1 cellular context compared by ENCODE assay signal in genomic region chr2:79573895-79574674, GRCh38.
TF ChIP-seq lines count a peak whose summit lies in the region.

No MANE protein-coding gene starts in this region.

TF ChIP-seq in HepG2, 621 proteins besides CTCF, POLR2A, EP300 and RAD21 (continued from another document):
- TF ChIP-seq ZNF687 (CRISPR knock-in tag; IDR thresholded peaks at IDR 0.05) (no peak), RERE (CRISPR knock-in tag; IDR thresholded peaks at IDR 0.05; ENCODE audit: low read depth) (peak; percentile 10; the same call in 1 of the 2 replicates), SIN3A (IDR thresholded peaks at IDR 0.05; ENCODE audit: borderline replicate concordance, low read depth, low read length) (no peak), ZNF264 (CRISPR knock-in tag; IDR thresholded peaks at IDR 0.05) (no peak), FOXP4 (CRISPR knock-in tag; IDR thresholded peaks at IDR 0.05) (peak; percentile 79), ZMAT5 (CRISPR knock-in tag; IDR thresholded peaks at IDR 0.05; ENCODE audit: borderline replicate concordance, low read depth) (no peak), PLSCR1 (CRISPR knock-in tag; IDR thresholded peaks at IDR 0.05; ENCODE audit: borderline replicate concordance) (no peak), ZNF431 (CRISPR knock-in tag; IDR thresholded peaks at IDR 0.05; ENCODE audit: borderline replicate concordance, low read depth) (peak; percentile 24; the same call in 1 of the 2 replicates), ELF1 (CRISPR knock-in tag; IDR thresholded peaks at IDR 0.05) (no peak), RXRB (CRISPR knock-in tag; IDR thresholded peaks at IDR 0.05; ENCODE audit: borderline replicate concordance) (peak; percentile 94), MAZ (IDR thresholded peaks at IDR 0.05; ENCODE audit: borderline replicate concordance, low read depth, low read length) (peak; percentile 42; the same call in 1 of the 2 replicates), MAZ (CRISPR knock-in tag; IDR thresholded peaks at IDR 0.05; ENCODE audit: low read depth) (no peak), SOX5 (CRISPR knock-in tag; IDR thresholded peaks at IDR 0.05; ENCODE audit: borderline replicate concordance) (peak; percentile 96), HHEX (CRISPR knock-in tag; IDR thresholded peaks at IDR 0.05) (peak; percentile 77; the same call in 1 of the 2 replicates), ZNF598 (CRISPR knock-in tag; IDR thresholded peaks at IDR 0.05; ENCODE audit: borderline replicate concordance) (no peak), ZSCAN12 (CRISPR knock-in tag; IDR thresholded peaks at IDR 0.05) (no peak), ZNF660 (CRISPR knock-in tag; IDR thresholded peaks at IDR 0.05; ENCODE audit: borderline replicate concordance, low read depth) (no peak), IKZF5 (CRISPR knock-in tag; IDR thresholded peaks at IDR 0.05) (no peak), FOXA3 (CRISPR knock-in tag; IDR thresholded peaks at IDR 0.05) (peak; percentile 84), ETV5 (CRISPR knock-in tag; IDR thresholded peaks at IDR 0.05; ENCODE audit: borderline replicate concordance) (no peak), TCF7 (IDR thresholded peaks at IDR 0.05; ENCODE audit: low read depth) (peak; percentile 69), FOXK1 (CRISPR knock-in tag; IDR thresholded peaks at IDR 0.05; ENCODE audit: borderline replicate concordance, low read depth) (0 out of 2 replicates have a peak, but pooled peaks have one; percentile 44), TBX2 (CRISPR knock-in tag; IDR thresholded peaks at IDR 0.05; ENCODE audit: borderline replicate concordance) (peak; percentile 60; the same call in 1 of the 2 replicates), ZNF331 (CRISPR knock-in tag; IDR thresholded peaks at IDR 0.05) (peak; percentile 81; the same call in 1 of the 2 replicates), ETV6 (CRISPR knock-in tag; conservative IDR thresholded peaks at IDR 0.05) (no peak), ZNF773 (CRISPR knock-in tag; IDR thresholded peaks at IDR 0.05; ENCODE audit: borderline replicate concordance) (no peak), ZNF710 (CRISPR knock-in tag; IDR thresholded peaks at IDR 0.05; ENCODE audit: borderline replicate concordance) (peak; percentile 26; the same call in 1 of the 2 replicates)
TF ChIP-seq in HepG2: peak in this region for 46.
